ENCODE assay signal across 28 cellular contexts in the genomic region with DNA sequence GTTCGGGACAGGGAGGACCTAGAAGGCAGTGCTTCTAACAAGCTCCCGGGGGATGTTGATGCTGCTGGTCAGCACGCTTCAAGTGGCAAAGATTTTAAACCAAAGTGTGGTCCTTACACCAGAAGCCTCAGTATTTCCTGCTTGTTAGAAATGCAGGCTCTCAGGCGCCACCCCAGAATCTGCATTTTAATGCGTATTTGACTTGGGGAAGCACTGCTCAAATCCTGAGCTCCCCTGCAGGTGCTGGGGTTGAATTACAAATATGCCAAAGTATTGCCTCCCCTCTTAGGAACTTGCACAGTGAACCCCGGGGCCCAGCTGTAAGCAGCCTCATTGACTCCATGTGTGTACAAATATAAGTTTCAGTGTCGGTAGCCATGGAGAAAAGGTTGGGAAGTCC.
"Had no signal": no experiment of that assay in that cellular context is flagged by ENCODE, and none has a peak within 500 bp of the region (broad histone marks: within the 10 kb centered on the region; RNA-seq: fewer than 3 reads in every experiment).

No MANE protein-coding gene starts in this region.

- H3K9me3 ChIP-seq: ovary, right lobe of liver, sigmoid colon, stomach, thoracic aorta, thyroid gland, tibial nerve, upper lobe of left lung, vagina had no signal

- FAIRE-seq: small intestine, urothelium cell line had no signal

- H3K9ac ChIP-seq: neural progenitor cell, parathyroid adenoma had no signal

- H3K36me3 Mint-ChIP-seq: neural progenitor cell; stimulated activated effector memory CD8-positive, alpha-beta T cell treated with anti-CD3 and anti-CD28 coated beads, Interleukin-12 subunit alpha, Interleukin-12 subunit beta, amount 100 ng/mL, for 72 hours; stimulated activated naive B cell treated with anti-CD40 and anti-IgM and Interleukin-4, amounts not matched to agents 10 μg/mL and 1 μg/mL and 100 μg/mL, for 72 hours had no signal

- DNase-seq: occipital lobe; ovary; posterior cingulate gyrus; psoas muscle; right lobe of liver; sigmoid colon; small intestine; stimulated activated CD4-positive, alpha-beta T cell treated with anti-CD3 and anti-CD28 coated beads, Interleukin-15, amount 100 ng/mL, for 24 hours; stimulated activated CD4-positive, alpha-beta T cell treated with anti-CD3 and anti-CD28 coated beads, Interleukin-2, amount 100 ng/mL, for 24 hours; stimulated activated CD4-positive, alpha-beta T cell treated with anti-CD3 and anti-CD28 coated beads, Interleukin-2, amount 100 ng/mL, for 48 hours; stimulated activated CD4-positive, alpha-beta T cell treated with anti-CD3 and anti-CD28 coated beads, Interleukin-4, amount 100 ng/mL, for 24 hours; stimulated activated naive B cell treated with anti-CD40 and anti-IgM and Interleukin-4, amounts not matched to agents 10 μg/mL and 1 μg/mL and 100 μg/mL, for 72 hours; stimulated activated naive CD4-positive, alpha-beta T cell treated with Interleukin-2 at 50 U/mL for 16 hours; stomach; thyroid gland; trophoblast cell; upper lobe of left lung had no signal

- H3K27me3 ChIP-seq: neural progenitor cell, ovary, right lobe of liver, sigmoid colon, thyroid gland, upper lobe of left lung, vagina had no signal

- H3K79me2 ChIP-seq: parathyroid adenoma had no signal

- H2AFZ ChIP-seq: neural progenitor cell, parathyroid adenoma had no signal

- H3K4me1 ChIP-seq: neural progenitor cell, parathyroid adenoma, psoas muscle, right lobe of liver, sigmoid colon, stomach, thyroid gland, tibial nerve, upper lobe of left lung, vagina had no signal

- H3K27ac Mint-ChIP-seq: nephron; neural progenitor cell; progenitor cell of endocrine pancreas; stimulated activated effector memory CD8-positive, alpha-beta T cell treated with anti-CD3 and anti-CD28 coated beads, Interleukin-12 subunit alpha, Interleukin-12 subunit beta, amount 100 ng/mL, for 72 hours; stimulated activated naive B cell treated with anti-CD40 and anti-IgM and Interleukin-4, amounts not matched to agents 10 μg/mL and 1 μg/mL and 100 μg/mL, for 72 hours; stimulated activated naive CD8-positive, alpha-beta T cell treated with anti-CD3 and anti-CD28 coated beads, Interleukin-15, Interleukin-2, amounts not matched to agents 100 ng/mL and 50 ng/mL, for 24 hours had no signal

- H3K4me3 Mint-ChIP-seq: nephron; neural progenitor cell; stimulated activated effector memory CD8-positive, alpha-beta T cell treated with anti-CD3 and anti-CD28 coated beads, Interleukin-12 subunit alpha, Interleukin-12 subunit beta, amount 100 ng/mL, for 72 hours; stimulated activated naive B cell treated with anti-CD40 and anti-IgM and Interleukin-4, amounts not matched to agents 10 μg/mL and 1 μg/mL and 100 μg/mL, for 72 hours; stimulated activated naive CD8-positive, alpha-beta T cell treated with anti-CD3 and anti-CD28 coated beads, Interleukin-15, Interleukin-2, amounts not matched to agents 100 ng/mL and 50 ng/mL, for 24 hours had no signal

- H3K4me2 ChIP-seq: neural progenitor cell had no signal

- H3K4me1 Mint-ChIP-seq: nephron; neural progenitor cell; stimulated activated effector memory CD8-positive, alpha-beta T cell treated with anti-CD3 and anti-CD28 coated beads, Interleukin-12 subunit alpha, Interleukin-12 subunit beta, amount 100 ng/mL, for 72 hours; stimulated activated naive B cell treated with anti-CD40 and anti-IgM and Interleukin-4, amounts not matched to agents 10 μg/mL and 1 μg/mL and 100 μg/mL, for 72 hours had no signal

- H3K4me3 ChIP-seq: neural progenitor cell, ovary, psoas muscle, right lobe of liver, sigmoid colon, stomach, thoracic aorta, thyroid gland, tibial nerve, upper lobe of left lung, vagina had no signal

- H3K36me3 ChIP-seq: neural progenitor cell, ovary, right lobe of liver, sigmoid colon, stomach, thoracic aorta, thyroid gland, tibial nerve, upper lobe of left lung, vagina had no signal

- H3K27me3 Mint-ChIP-seq: progenitor cell of endocrine pancreas had no signal

- H3K9me3 Mint-ChIP-seq: nephron; stimulated activated effector memory CD8-positive, alpha-beta T cell treated with anti-CD3 and anti-CD28 coated beads, Interleukin-12 subunit alpha, Interleukin-12 subunit beta, amount 100 ng/mL, for 72 hours; stimulated activated naive CD8-positive, alpha-beta T cell treated with anti-CD3 and anti-CD28 coated beads, Interleukin-15, Interleukin-2, amounts not matched to agents 100 ng/mL and 50 ng/mL, for 24 hours had no signal

- ATAC-seq: psoas muscle; right cardiac atrium; right lobe of liver; stimulated activated effector memory CD8-positive, alpha-beta T cell treated with anti-CD3 and anti-CD28 coated beads, Interleukin-12 subunit alpha, Interleukin-12 subunit beta, amount 100 ng/mL, for 72 hours; stimulated activated naive B cell treated with anti-CD40 and anti-IgM and Interleukin-4, amounts not matched to agents 10 μg/mL and 1 μg/mL and 100 μg/mL, for 72 hours had no signal

- H3K27ac ChIP-seq: neural progenitor cell, ovary, parathyroid adenoma, psoas muscle, right lobe of liver, sigmoid colon, stomach, thoracic aorta, thyroid gland, tibial nerve, upper lobe of left lung, vagina had no signal
